ENCODE assay signal across 8 cellular contexts in the genomic region with DNA sequence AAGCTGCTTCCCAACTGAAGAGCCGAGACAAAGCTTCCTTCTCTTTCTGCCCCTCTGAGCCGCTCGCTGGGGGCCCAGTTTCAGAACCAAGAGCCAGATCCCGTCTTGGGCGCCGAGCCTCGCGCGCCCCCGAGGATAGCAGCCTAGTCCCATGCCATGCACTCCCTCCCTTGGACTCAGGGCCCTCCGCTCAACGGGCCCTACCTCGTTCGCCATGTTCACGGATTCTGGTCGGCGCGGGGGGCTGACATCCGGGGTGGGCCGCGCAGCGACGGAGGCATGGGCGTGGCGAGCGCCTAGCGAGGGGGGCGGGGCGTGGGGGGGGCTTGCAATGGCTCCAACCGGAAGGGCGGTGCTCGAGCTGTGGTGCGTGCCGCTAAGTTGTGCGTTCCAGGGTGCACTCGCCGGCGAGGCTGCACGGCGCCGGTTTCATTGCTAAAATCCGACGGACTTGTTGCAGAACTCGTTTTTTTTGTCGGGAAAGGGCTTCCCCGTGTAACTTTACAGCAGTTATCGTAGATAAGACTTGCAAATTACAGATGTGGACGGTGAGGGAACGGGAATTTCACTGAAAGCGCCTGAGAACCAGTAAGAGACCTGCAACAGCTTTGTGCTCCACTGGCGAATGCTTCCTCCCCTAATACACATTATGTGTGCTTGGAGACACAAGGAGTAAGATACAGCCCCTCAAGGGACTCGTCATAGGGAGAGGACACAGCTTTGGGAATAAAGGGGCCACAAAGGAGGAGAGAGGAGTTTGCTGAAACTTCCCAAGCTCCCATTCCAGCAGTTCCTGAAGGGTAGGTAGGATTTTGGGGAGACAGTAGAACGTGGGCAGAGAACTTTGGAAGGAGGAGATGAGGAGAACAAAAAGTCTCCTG. TPM values are rescaled to one million over a fixed set of nuclear protein-coding genes. Genes with fewer than 3 reads are reported as not detected.
DNase-seq lines count a peak whose midpoint lies in the region; TF ChIP-seq lines count a peak whose summit lies in the region.

A gene (minus strand): TSS at position 304 of the 881 bp plus-strand sequence. CDS start 88 bp downstream, at position 216.

- H3T11ph ChIP-seq in H9 (ENCODE audit: low read length), result no peak within 1 kb of the TSS

- no peaks in the 10 kb centered on the region; a peak in 1 of 5 replicates for H3K9me3 Mint-ChIP-seq in H9

- H3K27me3 ChIP-seq in H9 (ENCODE audit: insufficient read depth, low read length), result no peaks in the 10 kb centered on the region
- no peaks in the 10 kb centered on the region for H3K27me3 ChIP-seq in SJSA1 (replicated peaks)
- no peaks in the 10 kb centered on the region for H3K27me3 ChIP-seq in neuron (ENCODE audit: insufficient read depth, low read length)

- H2AK5ac ChIP-seq in H9 (ENCODE audit: insufficient read length, low read length), result no peak within 1 kb of the TSS

- peak within 1 kb of the TSS; percentile 49 for H2BK5ac ChIP-seq in H9 (ENCODE audit: insufficient read length, low read length)

- no peak for TF ChIP-seq CTCF in H9 (conservative IDR thresholded peaks at IDR 0.05)

- DNase-seq in H9 (peak; percentile 89), M059J (ENCODE audit: low read depth) (peak; percentile 71), SJSA1 (ENCODE audit: low read depth in 1 of 2, low spot score in 2 of 2) (peak; percentile 84 to 89), foreskin melanocyte (peak; percentile 72), stromal cell of bone marrow (ENCODE audit: low read depth) (peak; percentile 69)
- peak; percentile 87 to 93 (median 90) for DNase-seq in activated naive CD4-positive, alpha-beta T cell (lab: John Stamatoyannopoulos, UW)

- peaks cover 32% of the 10 kb centered on the region in 2 experiments for H3K4me1 Mint-ChIP-seq in H9

- H4K8ac ChIP-seq in H9 (replicated peaks; ENCODE audit: insufficient read length, low read depth, low read length), result peak within 1 kb of the TSS; percentile 90

- H2BK15ac ChIP-seq in H9 (ENCODE audit: low read depth, low read length), result no peak within 1 kb of the TSS

- peaks cover 9% of the 10 kb centered on the region for H3K79me2 ChIP-seq in H9 (ENCODE audit: insufficient read depth, low read length)

- H3K9me3 ChIP-seq in ES-I3 (ENCODE audit: control insufficient read depth, insufficient read depth, low read length) (no peaks in the 10 kb centered on the region; the same call in 1 of the 2 replicates), H9 (ENCODE audit: control insufficient read depth, low read depth, low read length) (no peaks in the 10 kb centered on the region), SJSA1 (replicated peaks) (no peaks in the 10 kb centered on the region), neuron (ENCODE audit: low read length) (no peaks in the 10 kb centered on the region)

- no peaks in the 10 kb centered on the region for H3K79me1 ChIP-seq in H9 (ENCODE audit: insufficient read depth, low read depth, low read length, poor library complexity, severe bottlenecking)

- H3K18ac ChIP-seq in H9 (ENCODE audit: insufficient read length, low read depth, low read length), result peak within 1 kb of the TSS; percentile 96

- no peaks in the 10 kb centered on the region for H3K27me3 Mint-ChIP-seq in H9 (ENCODE audit: low read depth)

- no peak within 1 kb of the TSS for H2BK12ac ChIP-seq in H9 (ENCODE audit: insufficient read length, low read depth, low read length)

- peak within 1 kb of the TSS; percentile 96 for H3K4me2 ChIP-seq in H9 (ENCODE audit: insufficient read depth, insufficient read length, low read length)

- H3K4me1 ChIP-seq in ES-I3 (ENCODE audit: insufficient read depth, low read length) (peaks cover 16% of the 10 kb centered on the region), H9 (ENCODE audit: insufficient read depth, low read length) (no peaks in the 10 kb centered on the region), SJSA1 (replicated peaks) (0 out of 2 replicates have a peak, but pooled peaks cover 8% of the 10 kb centered on the region), neuron (ENCODE audit: insufficient read depth, low read length) (peaks cover 13% of the 10 kb centered on the region)

- peak within 1 kb of the TSS; percentile 64 for H3K27ac ChIP-seq in H9 (ENCODE audit: insufficient read length, low read depth, low read length)
- H3K27ac ChIP-seq in SJSA1, result peak within 1 kb of the TSS; percentile 76

- no peak within 1 kb of the TSS; the same call in 1 of the 2 replicates for H3K4ac ChIP-seq in H9 (ENCODE audit: low read depth, low read length)

- H4K20me1 ChIP-seq in H9 (ENCODE audit: control insufficient read depth, insufficient read depth, insufficient read length), result no peaks in the 10 kb centered on the region

- H2BK20ac ChIP-seq in H9 (ENCODE audit: low read depth, low read length, poor library complexity, severe bottlenecking), result no peak within 1 kb of the TSS

- H3K23me2 ChIP-seq in H9 (ENCODE audit: insufficient read length, low read depth, low read length, poor library complexity, severe bottlenecking), result peaks cover 8% of the 10 kb centered on the region

- H2BK120ac ChIP-seq in H9 (ENCODE audit: low read depth, low read length, poor library complexity, severe bottlenecking), result no peak within 1 kb of the TSS

- peak within 1 kb of the TSS; percentile 68 for H2AFZ ChIP-seq in H9 (ENCODE audit: low read length)
- H2AFZ ChIP-seq in neuron (ENCODE audit: low read depth, low read length), result peak within 1 kb of the TSS; percentile 45

- WGBS in H9 (ENCODE audit: extremely low coverage, insufficient read length, low lambda C conversion rate), result no CpG with 5 or more reads among the region's 53 CpGs

- H3K56ac ChIP-seq in H9 (ENCODE audit: insufficient read length, low read depth, low read length), result peak within 1 kb of the TSS; percentile 63

- peak within 1 kb of the TSS; percentile 99 to 100 (median 100) for H3K27ac Mint-ChIP-seq in H9

- H3K4me3 Mint-ChIP-seq in H9, result peak within 1 kb of the TSS; percentile 94 to 95

- H3K36me3 ChIP-seq in ES-I3 (ENCODE audit: insufficient read depth, low read length) (peaks cover 12% of the 10 kb centered on the region), SJSA1 (peaks cover 24% of the 10 kb centered on the region), neuron (ENCODE audit: insufficient read depth, low read length) (peaks cover 22% of the 10 kb centered on the region)

- H3K36me3 Mint-ChIP-seq in H9 (ENCODE audit: insufficient read depth in 1 of 3, low read depth in 3 of 3), result peaks cover 14 to 33% (median 23%) of the 10 kb centered on the region in 3 experiments

- no peak within 1 kb of the TSS for H4K91ac ChIP-seq in H9 (ENCODE audit: insufficient read length, low read depth, low read length)

- H3K4me3 ChIP-seq in SJSA1 (peak within 1 kb of the TSS; percentile 63), neuron (ENCODE audit: low read length) (peak within 1 kb of the TSS; percentile 78)

- H3K9ac ChIP-seq in ES-I3 (ENCODE audit: low read depth, low read length) (peak within 1 kb of the TSS; percentile 100), H9 (ENCODE audit: extremely low read depth, insufficient read length, low read length) (peak within 1 kb of the TSS; percentile 98)

- no peak within 1 kb of the TSS for H3K23ac ChIP-seq in H9 (ENCODE audit: insufficient read length, low read depth, low read length)

- peak within 1 kb of the TSS; percentile 89 for H4K5ac ChIP-seq in H9 (ENCODE audit: insufficient read length, low read depth, low read length)

- peak within 1 kb of the TSS; percentile 98 for H3K14ac ChIP-seq in H9 (ENCODE audit: insufficient read depth, low read length)

RNA-seq across cellular contexts. Expression of the gene that starts here (rescaled TPM):
- total RNA-seq in H9 (2021), result 284 and 285 TPM in 2 replicates
- total RNA-seq in M059J (2014; rRNA removed; shearing (Covaris generic)), result 89.4 and 126 TPM in 2 replicates
- total RNA-seq in SJSA1 (2014; rRNA removed; shearing (Covaris generic)), result 206 and 212 TPM in 2 replicates

Comparison
In these comparisons a context has a peak if more than half of its experiments do, and no peak if none do; other contexts are left out.
1. Peak in every context shown above with its lines: DNase-seq, H3K4me3 ChIP-seq and H3K27ac ChIP-seq.